In the genomic region with DNA sequence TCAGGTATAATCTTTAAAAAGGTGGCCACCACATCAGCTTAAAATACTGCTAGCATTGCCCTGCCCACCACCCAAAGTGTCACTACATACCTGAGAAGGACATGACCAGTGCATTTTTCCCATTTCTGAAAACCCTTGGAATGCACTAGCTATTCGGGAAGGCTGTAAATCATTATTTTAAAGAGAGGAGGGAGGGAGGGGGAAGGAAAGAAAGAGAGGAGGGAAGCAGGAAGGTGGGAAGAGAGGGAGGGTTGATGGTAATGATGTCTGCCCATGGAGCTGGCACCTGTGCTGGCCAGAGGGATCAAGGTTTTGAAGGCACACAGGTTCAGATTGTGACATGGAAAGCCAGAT, we compare ENCODE assay signal across 18 cellular contexts. TPM values are rescaled to one million over a fixed set of nuclear protein-coding genes. Genes with fewer than 3 reads are reported as not detected.
DNase-seq lines count a peak whose midpoint lies in the region; ATAC-seq and TF ChIP-seq lines count a peak whose summit lies in the region.
"Had no signal": no experiment of that assay in that cellular context is flagged by ENCODE, and none has a peak within 500 bp of the region (broad histone marks: within the 10 kb centered on the region; RNA-seq: fewer than 3 reads in every experiment).

No MANE protein-coding gene starts in this region.

- H3K9me2 ChIP-seq in GM23338 (ENCODE audit: insufficient read depth) = no peaks in the 10 kb centered on the region

- peaks cover 3% of the 10 kb centered on the region for H3K27me3 Mint-ChIP-seq in GM23338 (ENCODE audit: insufficient read depth, low read depth, poor library complexity)
- H3K27me3 Mint-ChIP-seq: B cell; CD4-positive, alpha-beta memory T cell had no signal

- no peaks in the 10 kb centered on the region for H3K27me3 ChIP-seq in GM23338 (ENCODE audit: insufficient read depth)
- H3K27me3 ChIP-seq in left lung = no peaks in the 10 kb centered on the region
- no peaks in the 10 kb centered on the region for H3K27me3 ChIP-seq in upper lobe of right lung
- H3K27me3 ChIP-seq in adrenal gland = no peaks in the 10 kb centered on the region
- H3K27me3 ChIP-seq in esophagus squamous epithelium = no peaks in the 10 kb centered on the region
- H3K27me3 ChIP-seq: SJCRH30 had no signal

- H3K4me1 ChIP-seq in GM23338 (ENCODE audit: insufficient read depth) (peaks cover 52% of the 10 kb centered on the region), left lung (peaks cover 0 to 5% of the 10 kb centered on the region in 2 donors), upper lobe of right lung (peaks cover 21% of the 10 kb centered on the region), adrenal gland (replicated peaks in 1 of 2) (peaks cover 0 to 5% of the 10 kb centered on the region in 2 donors), esophagus squamous epithelium (peaks cover 0 to 12% (median 0%) of the 10 kb centered on the region in 3 donors)
- H3K4me1 ChIP-seq: SJCRH30 had no signal

- H3K9me3 Mint-ChIP-seq in GM23338 = peaks cover 6% of the 10 kb centered on the region; the same call in 2 of the 3 replicates
- H3K9me3 Mint-ChIP-seq: CD4-positive, alpha-beta memory T cell had no signal

- no peak overlapping the region for H2AFZ ChIP-seq in GM23338

- peaks cover 31% of the 10 kb centered on the region for H3K36me3 Mint-ChIP-seq in GM23338 (ENCODE audit: low read depth)

- no peak for DNase-seq in GM23338 (ENCODE audit: low spot score)
- DNase-seq in astrocyte of the hippocampus (ENCODE audit: low read depth, low spot score) = peak; percentile 41
- DNase-seq in left lung = no peak
- no peak for DNase-seq in upper lobe of right lung
- no peak for DNase-seq in adrenal gland
- DNase-seq in esophagus squamous epithelium (lab: John Stamatoyannopoulos, UW) = no peak
- DNase-seq: CD4-positive, alpha-beta memory T cell; GF-D8; GOT3; NCI-H1417; NCI-H187 treated with DMSO at 0.1 percent for 48 hours; NCI-H446; NK-92 treated with Interleukin-12 subunit alpha and Interleukin-12 subunit beta, amount 100 ng/mL, for 24 hours; SJCRH30 had no signal

- no peak overlapping the region for H3K4me3 Mint-ChIP-seq in GM23338
- H3K4me3 Mint-ChIP-seq: B cell; CD4-positive, alpha-beta memory T cell had no signal

- peaks cover 3% of the 10 kb centered on the region; the same call in 1 of the 2 replicates for H3K36me3 ChIP-seq in GM23338 (ENCODE audit: insufficient read depth)
- H3K36me3 ChIP-seq in left lung = peaks cover 0 to 37% of the 10 kb centered on the region in 2 donors
- H3K36me3 ChIP-seq in upper lobe of right lung = peaks cover 34% of the 10 kb centered on the region
- H3K36me3 ChIP-seq in adrenal gland (replicated peaks in 1 of 2) = no peaks in the 10 kb centered on the region
- peaks cover 0 to 74% (median 0%) of the 10 kb centered on the region in 3 donors for H3K36me3 ChIP-seq in esophagus squamous epithelium

- 0 out of 2 replicates have a peak overlapping the region, but pooled peaks have one; percentile 9 for H3K27ac Mint-ChIP-seq in GM23338
- H3K27ac Mint-ChIP-seq: B cell had no signal

- H3K4me1 Mint-ChIP-seq in GM23338 = peaks cover 53% of the 10 kb centered on the region

- no peaks in the 10 kb centered on the region for H4K20me1 ChIP-seq in GM23338 (replicated peaks; ENCODE audit: insufficient read depth)

- TF ChIP-seq CTCF in GM23338 (conservative IDR thresholded peaks at IDR 0.05; ENCODE audit: low read depth in 2 of 2) (no peak), left lung (IDR thresholded peaks at IDR 0.05) (no peak), upper lobe of right lung (IDR thresholded peaks at IDR 0.05) (no peak), adrenal gland (IDR thresholded peaks at IDR 0.05) (no peak), esophagus squamous epithelium (IDR thresholded peaks at IDR 0.05) (no peak)

- H3K4me3 ChIP-seq in GM23338 = no peak overlapping the region
- no peak overlapping the region for H3K4me3 ChIP-seq in left lung
- no peak overlapping the region for H3K4me3 ChIP-seq in upper lobe of right lung
- H3K4me3 ChIP-seq in adrenal gland = no peak overlapping the region
- no peak overlapping the region for H3K4me3 ChIP-seq in esophagus squamous epithelium
- H3K4me3 ChIP-seq: SJCRH30 had no signal

- H3K9me3 ChIP-seq in left lung (no peaks in the 10 kb centered on the region), upper lobe of right lung (no peaks in the 10 kb centered on the region), adrenal gland (replicated peaks in 1 of 3) (no peaks in the 10 kb centered on the region), esophagus squamous epithelium (no peaks in the 10 kb centered on the region)
- H3K9me3 ChIP-seq: SJCRH30 had no signal

- WGBS in adrenal gland, 4 donors = 50 to 53% (median 51%) methylated on average over 1 of the region's 1 CpG
- WGBS in esophagus squamous epithelium, 2 donors = 62 to 75% methylated on average over 1 of the region's 1 CpG

- no peak overlapping the region for H3K4me2 ChIP-seq in GM23338

- ATAC-seq in GM23338 (no peak), left lung (peak; percentile 45), upper lobe of right lung (peak; percentile 45), HG03354 (IDR thresholded peaks at IDR 0.05; ENCODE audit: poor library complexity, severe bottlenecking, unreplicated experiment) (no peak)

- H3K27ac ChIP-seq in GM23338 (ENCODE audit: low read depth) (no peak overlapping the region), left lung (no peak overlapping the region), upper lobe of right lung (no peak overlapping the region), adrenal gland (no peak overlapping the region), esophagus squamous epithelium (no peak overlapping the region)
- H3K27ac ChIP-seq: HL-60, RWPE1, SJCRH30 had no signal

- peaks cover 10% of the 10 kb centered on the region for H3F3A ChIP-seq in GM23338 (replicated peaks; ENCODE audit: low read depth)

- intact Hi-C loops in left lung (cut with DNase I) = no loop called here
- intact Hi-C loops in upper lobe of right lung (cut with DNase I) = no loop called here
- intact Hi-C loops in adrenal gland (cut with DNase I) = no loop called here
- intact Hi-C loops in esophagus squamous epithelium (cut with DNase I) = no loop called here

- H3K79me2 ChIP-seq in GM23338 (replicated peaks; ENCODE audit: insufficient read depth) = peaks cover 68% of the 10 kb centered on the region

- TF ChIP-seq POLR2A in adrenal gland (IDR thresholded peaks at IDR 0.05) (no peak), esophagus squamous epithelium (IDR thresholded peaks at IDR 0.05) (no peak)

TF ChIP-seq in GM23338, 12 proteins besides CTCF, POLR2A, EP300 and RAD21 (continues in another document):
- TF ChIP-seq ZNF114 (CRISPR knock-in tag; IDR thresholded peaks at IDR 0.05) = no peak
- TF ChIP-seq, protein P1, sequence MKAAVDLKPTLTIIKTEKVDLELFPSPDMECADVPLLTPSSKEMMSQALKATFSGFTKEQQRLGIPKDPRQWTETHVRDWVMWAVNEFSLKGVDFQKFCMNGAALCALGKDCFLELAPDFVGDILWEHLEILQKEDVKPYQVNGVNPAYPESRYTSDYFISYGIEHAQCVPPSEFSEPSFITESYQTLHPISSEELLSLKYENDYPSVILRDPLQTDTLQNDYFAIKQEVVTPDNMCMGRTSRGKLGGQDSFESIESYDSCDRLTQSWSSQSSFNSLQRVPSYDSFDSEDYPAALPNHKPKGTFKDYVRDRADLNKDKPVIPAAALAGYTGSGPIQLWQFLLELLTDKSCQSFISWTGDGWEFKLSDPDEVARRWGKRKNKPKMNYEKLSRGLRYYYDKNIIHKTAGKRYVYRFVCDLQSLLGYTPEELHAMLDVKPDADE (IDR thresholded peaks at IDR 0.05) = no peak
- no peak for TF ChIP-seq EZH2 (IDR thresholded peaks at IDR 0.05; ENCODE audit: low read depth, unreplicated experiment)
- TF ChIP-seq CREB1 (CRISPR knock-in tag; IDR thresholded peaks at IDR 0.05; ENCODE audit: low read depth) = no peak
- TF ChIP-seq JUNB (IDR thresholded peaks at IDR 0.05; ENCODE audit: unreplicated experiment) = no peak
- TF ChIP-seq NANOG (IDR thresholded peaks at IDR 0.05; ENCODE audit: borderline replicate concordance) = no peak
- no peak for TF ChIP-seq POLR2AphosphoS5 (IDR thresholded peaks at IDR 0.05; ENCODE audit: low read depth)
- no peak for TF ChIP-seq EZH2phosphoT487 (IDR thresholded peaks at IDR 0.05; ENCODE audit: unreplicated experiment)
- no peak for TF ChIP-seq STAT1 (IDR thresholded peaks at IDR 0.05; ENCODE audit: unreplicated experiment)

RNA-seq across cellular contexts. Expression of a gene that starts 32.4 kb away (rescaled TPM):
- total RNA-seq in GM23338 (2014; rRNA removed; shearing (Covaris generic)) = 22.9 and 24.7 TPM in 2 replicates
- 17.4 and 18.8 TPM in 2 replicates for polyA plus RNA-seq in GM23338 (2016; fragmentation: Nextera tagmentation; extraction: Ambion mirVana)
- total RNA-seq in left lung = 10 to 100 TPM; 49.7 to 52.9 TPM
- total RNA-seq in upper lobe of right lung = 47.8 TPM
- total RNA-seq in adrenal gland = 100 to 1,000 TPM in 1 of 8 donors, 10 to 100 TPM in 7; 24.6 to 103 (median 53.2) TPM
- 100 to 1,000 TPM in 1 of 3 donors, 10 to 100 TPM in 2; 27.0 to 162 (median 33.9) TPM for polyA plus RNA-seq in adrenal gland
- 10 to 100 TPM; 11.5 to 21.2 (median 16.6) TPM for total RNA-seq in esophagus squamous epithelium

Comparison
In these comparisons a context has a peak if more than half of its experiments do, and no peak if none do; other contexts are left out.
1. ATAC-seq: peak in left lung (single experiment) and upper lobe of right lung (single experiment); none in GM23338 (single experiment) and HG03354 (single experiment).